ENCODE assay signal across 13 cellular contexts in genomic region chr4:46975841-46976551, GRCh38. TPM values are rescaled to one million over a fixed set of nuclear protein-coding genes. Genes with fewer than 3 reads are reported as not detected.
DNase-seq lines count a peak whose midpoint lies in the region; ATAC-seq lines count a peak whose summit lies in the region.
"Had no signal": no experiment of that assay in that cellular context is flagged by ENCODE, and none has a peak within 500 bp of the region (broad histone marks: within the 10 kb centered on the region; RNA-seq: fewer than 3 reads in every experiment).

No MANE protein-coding gene starts in this region.

- H3K9me3 Mint-ChIP-seq in immature natural killer cell, result peaks cover 0 to 3% (median 0%) of the 10 kb centered on the region in 6 donors
- H3K9me3 Mint-ChIP-seq: activated CD4-positive, alpha-beta memory T cell treated with anti-CD3 and anti-CD28 coated beads, Interleukin-2, amount 10 ng/mL, durations not matched to agents 7 days and 5 days; stimulated activated memory B cell treated with anti-CD40 and anti-IgM and Interleukin-4, amounts not matched to agents 10 μg/mL and 1 μg/mL and 100 μg/mL, for 72 hours had no signal

- H3K79me2 ChIP-seq in ACC112 (ENCODE audit: control insufficient read depth, insufficient read depth, low read length, unreplicated experiment), result no peaks in the 10 kb centered on the region

- no peaks in the 10 kb centered on the region for H3K36me3 Mint-ChIP-seq in immature natural killer cell
- H3K36me3 Mint-ChIP-seq: stimulated activated memory B cell treated with anti-CD40 and anti-IgM and Interleukin-4, amounts not matched to agents 10 μg/mL and 1 μg/mL and 100 μg/mL, for 72 hours had no signal

- peak overlapping the region; percentile 58 for H2AFZ ChIP-seq in ACC112 (ENCODE audit: low read length, unreplicated experiment)

- H3K27ac Mint-ChIP-seq in immature natural killer cell, result no peak overlapping the region
- H3K27ac Mint-ChIP-seq: activated CD4-positive, alpha-beta memory T cell treated with anti-CD3 and anti-CD28 coated beads, Interleukin-2, amount 10 ng/mL, durations not matched to agents 7 days and 5 days; stimulated activated memory B cell treated with anti-CD40 and anti-IgM and Interleukin-4, amounts not matched to agents 10 μg/mL and 1 μg/mL and 100 μg/mL, for 72 hours had no signal

- peak; percentile 62 for DNase-seq in NOMO-1 treated with dmso at 0.1 percent for 144 hours (lab: John Stamatoyannopoulos, UW; ENCODE audit: unreplicated experiment)
- DNase-seq in amniotic stem cell (lab: John Stamatoyannopoulos, UW), result no peak
- no peak for DNase-seq in immature natural killer cell
- DNase-seq: activated CD4-positive, alpha-beta memory T cell treated with anti-CD3 and anti-CD28 coated beads, Interleukin-2, amount 10 ng/mL, durations not matched to agents 7 days and 5 days; stimulated activated CD4-positive, alpha-beta T cell treated with anti-CD3 and anti-CD28 coated beads, Interleukin-15, amount 100 ng/mL, for 24 hours had no signal

- H3K4me1 Mint-ChIP-seq in immature natural killer cell, result no peaks in the 10 kb centered on the region
- H3K4me1 Mint-ChIP-seq: activated CD4-positive, alpha-beta memory T cell treated with anti-CD3 and anti-CD28 coated beads, Interleukin-2, amount 10 ng/mL, durations not matched to agents 7 days and 5 days; stimulated activated memory B cell treated with anti-CD40 and anti-IgM and Interleukin-4, amounts not matched to agents 10 μg/mL and 1 μg/mL and 100 μg/mL, for 72 hours had no signal

- no peak overlapping the region for H3K4me3 Mint-ChIP-seq in immature natural killer cell
- H3K4me3 Mint-ChIP-seq: activated CD4-positive, alpha-beta memory T cell treated with anti-CD3 and anti-CD28 coated beads, Interleukin-2, amount 10 ng/mL, durations not matched to agents 7 days and 5 days; stimulated activated memory B cell treated with anti-CD40 and anti-IgM and Interleukin-4, amounts not matched to agents 10 μg/mL and 1 μg/mL and 100 μg/mL, for 72 hours had no signal

- peaks cover 95% of the 10 kb centered on the region for H3K27me3 ChIP-seq in ACC112 (ENCODE audit: insufficient read depth, low read length)

- H3K4me3 ChIP-seq in ACC112 (ENCODE audit: low read depth, low read length), result no peak overlapping the region
- H3K4me3 ChIP-seq: A549 had no signal

- peaks cover 0 to 8% (median 5%) of the 10 kb centered on the region in 3 donors for H3K27me3 Mint-ChIP-seq in immature natural killer cell (ENCODE audit: low read depth in 3 of 3)
- H3K27me3 Mint-ChIP-seq: stimulated activated memory B cell treated with anti-CD40 and anti-IgM and Interleukin-4, amounts not matched to agents 10 μg/mL and 1 μg/mL and 100 μg/mL, for 72 hours had no signal

- H3K4me1 ChIP-seq in ACC112 (ENCODE audit: control insufficient read depth, insufficient read depth, low read length, unreplicated experiment), result no peaks in the 10 kb centered on the region
- H3K4me1 ChIP-seq: A549 had no signal

- no peak overlapping the region for H3K27ac ChIP-seq in ACC112 (ENCODE audit: low read depth, low read length)
- H3K27ac ChIP-seq: A549, neutrophil had no signal

- ATAC-seq in GM19328 (IDR thresholded peaks at IDR 0.05; ENCODE audit: unreplicated experiment) (peak; percentile 62), HG03095 (IDR thresholded peaks at IDR 0.05; ENCODE audit: unreplicated experiment) (peak; percentile 69), HG02973 (IDR thresholded peaks at IDR 0.05; ENCODE audit: unreplicated experiment) (no peak), HG03196 (IDR thresholded peaks at IDR 0.05; ENCODE audit: unreplicated experiment) (no peak)
- ATAC-seq: A549; stimulated activated memory B cell treated with anti-CD40 and anti-IgM and Interleukin-4, amounts not matched to agents 10 μg/mL and 1 μg/mL and 100 μg/mL, for 72 hours had no signal

- no peaks in the 10 kb centered on the region for H3K36me3 ChIP-seq in ACC112 (ENCODE audit: insufficient read depth, low read length)
- H3K36me3 ChIP-seq: neutrophil had no signal

RNA-seq across cellular contexts. Expression of gene GABRA4, which starts 17.4 kb away (rescaled TPM):
- not detected for polyA plus RNA-seq in immature natural killer cell
- polyA plus RNA-seq: A549 had no signal

RNA-seq across cellular contexts. Expression of gene GABRB1, which starts 55.4 kb away (rescaled TPM):
- not detected for polyA plus RNA-seq in immature natural killer cell
- polyA plus RNA-seq: A549 had no signal

Comparison
In these comparisons a context has a peak if more than half of its experiments do, and no peak if none do; other contexts are left out.
1. ATAC-seq: peak in GM19328 (single experiment) and HG03095 (single experiment); none in HG02973 (single experiment) and HG03196 (single experiment).